ENCODE assay signal across 8 cellular contexts in the genomic region with DNA sequence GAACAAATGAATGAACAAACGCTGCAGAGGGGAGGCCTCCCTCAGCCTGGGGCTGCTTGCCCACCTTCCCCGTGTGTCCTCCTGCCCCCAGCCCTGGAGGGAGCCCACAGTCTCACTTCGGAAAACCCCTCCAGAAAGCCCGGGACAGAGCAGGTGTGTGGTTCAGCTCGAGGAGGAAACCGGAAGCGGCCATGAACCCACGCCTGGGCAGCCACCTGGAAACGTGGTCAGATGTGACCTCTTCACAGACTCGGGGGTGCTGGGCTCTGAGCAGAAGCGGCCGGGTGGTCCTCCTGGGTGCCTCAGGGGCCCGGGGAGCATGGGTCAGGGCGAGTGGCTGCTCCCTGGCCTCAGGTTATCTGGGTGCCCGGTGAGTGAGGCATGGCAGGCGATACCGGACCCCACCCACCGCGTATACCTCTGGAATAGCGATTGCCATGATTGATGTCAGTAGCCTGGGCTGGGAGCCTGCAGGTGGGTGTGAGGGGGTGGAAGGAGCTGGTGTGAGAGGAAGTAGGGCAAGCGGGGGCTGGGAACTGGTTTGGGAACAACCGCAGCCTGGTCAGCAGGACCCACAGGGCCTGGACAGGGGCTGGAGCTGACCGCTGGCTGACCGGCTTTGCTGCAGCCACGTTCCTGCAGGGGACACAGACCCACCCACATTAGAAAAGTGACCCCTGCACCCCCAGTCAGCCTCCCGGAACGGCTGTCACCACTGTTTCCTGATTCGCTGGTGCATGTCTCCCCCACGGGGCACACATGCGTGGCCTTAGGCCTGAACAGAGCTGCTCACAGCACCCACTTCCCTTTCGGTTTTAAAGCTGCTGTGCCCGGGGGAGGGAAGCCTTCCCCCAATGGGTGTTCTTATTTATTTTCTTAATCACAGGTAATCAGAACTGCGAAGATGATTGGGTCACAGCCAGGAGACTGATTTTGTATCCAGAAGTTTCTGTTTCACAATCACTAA.
A peak's percentile ranks its signal among the peaks of the same experiment; 100 is the strongest.
DNase-seq lines count a peak whose midpoint lies in the region; ATAC-seq and TF ChIP-seq lines count a peak whose summit lies in the region.
"Not testable (repeated sequence)": the region's sequence is repeated elsewhere in the genome, so short reads cannot be mapped to it uniquely, and the experiment has no call there.

No MANE protein-coding gene starts in this region.

- DNase-seq in CD8-positive, alpha-beta T cell; activated CD8-positive, alpha-beta T cell treated with anti-CD3 and anti-CD28 coated beads for 36 hours; heart left ventricle; naive thymus-derived CD8-positive, alpha-beta T cell: not testable (repeated sequence)

- not testable (repeated sequence) for H3K9me3 ChIP-seq in CD8-positive, alpha-beta T cell (ENCODE audit: low read length); heart left ventricle

- not testable (repeated sequence) for H3K4me3 Mint-ChIP-seq in CD8-positive, alpha-beta T cell; activated CD8-positive, alpha-beta T cell treated with anti-CD3 and anti-CD28 coated beads for 36 hours; naive thymus-derived CD8-positive, alpha-beta T cell

- H3K36me3 Mint-ChIP-seq in CD8-positive, alpha-beta T cell; activated CD8-positive, alpha-beta T cell treated with anti-CD3 and anti-CD28 coated beads for 36 hours (ENCODE audit: low read depth); naive thymus-derived CD8-positive, alpha-beta T cell: not testable (repeated sequence)

- not testable (repeated sequence) for H3K36me3 ChIP-seq in CD8-positive, alpha-beta T cell (ENCODE audit: insufficient read depth, low read length); heart left ventricle

- CTCF ChIA-PET in CD8-positive, alpha-beta T cell (lab: Charles Lee); activated CD8-positive, alpha-beta T cell treated with anti-CD3 and anti-CD28 coated beads for 36 hours (lab: Charles Lee): not testable (repeated sequence)

- H3K4me1 ChIP-seq in CD8-positive, alpha-beta T cell (ENCODE audit: insufficient read depth, low read length); heart left ventricle: not testable (repeated sequence)

- intact Hi-C loops in CD8-positive, alpha-beta T cell (cut with DNase I, micrococcal nuclease); activated CD8-positive, alpha-beta T cell treated with anti-CD3 and anti-CD28 coated beads for 36 hours (cut with micrococcal nuclease); heart left ventricle (cut with DNase I): not testable (repeated sequence)

- no CpG with 5 or more reads among the region's 33 CpGs for WGBS in heart left ventricle, 4 donors

- H3K27me3 Mint-ChIP-seq in CD8-positive, alpha-beta T cell (ENCODE audit: low read depth); activated CD8-positive, alpha-beta T cell treated with anti-CD3 and anti-CD28 coated beads for 36 hours; naive thymus-derived CD8-positive, alpha-beta T cell: not testable (repeated sequence)

- not testable (repeated sequence) for H3K27ac Mint-ChIP-seq in CD8-positive, alpha-beta T cell; activated CD8-positive, alpha-beta T cell treated with anti-CD3 and anti-CD28 coated beads for 36 hours; naive thymus-derived CD8-positive, alpha-beta T cell

- POLR2A ChIA-PET in CD8-positive, alpha-beta T cell (lab: Charles Lee); activated CD8-positive, alpha-beta T cell treated with anti-CD3 and anti-CD28 coated beads for 36 hours (lab: Charles Lee); naive thymus-derived CD8-positive, alpha-beta T cell (lab: Charles Lee): not testable (repeated sequence)

- not testable (repeated sequence) for TF ChIP-seq CTCF in CD8-positive, alpha-beta T cell (IDR thresholded peaks at IDR 0.05); activated CD8-positive, alpha-beta T cell treated with anti-CD3 and anti-CD28 coated beads for 36 hours (IDR thresholded peaks at IDR 0.05); heart left ventricle (IDR thresholded peaks at IDR 0.05)

- not testable (repeated sequence) for H3K27ac ChIP-seq in CD8-positive, alpha-beta T cell (ENCODE audit: low read depth, low read length); heart left ventricle

- not testable (repeated sequence) for H3K9me3 Mint-ChIP-seq in CD8-positive, alpha-beta T cell; activated CD8-positive, alpha-beta T cell treated with anti-CD3 and anti-CD28 coated beads for 36 hours; naive thymus-derived CD8-positive, alpha-beta T cell

- H3K4me3 ChIP-seq in CD8-positive, alpha-beta T cell (ENCODE audit: low read depth, low read length); heart left ventricle: not testable (repeated sequence)

- not testable (repeated sequence) for H3K4me1 Mint-ChIP-seq in CD8-positive, alpha-beta T cell (ENCODE audit: low read depth); activated CD8-positive, alpha-beta T cell treated with anti-CD3 and anti-CD28 coated beads for 36 hours (ENCODE audit: low read depth); naive thymus-derived CD8-positive, alpha-beta T cell

- ATAC-seq in CD8-positive, alpha-beta T cell, result peak; percentile 91
- ATAC-seq in GM19351 (IDR thresholded peaks at IDR 0.05; ENCODE audit: unreplicated experiment) (peak; percentile 70), GM21717 (IDR thresholded peaks at IDR 0.05; ENCODE audit: unreplicated experiment) (peak; percentile 57), HG02938 (IDR thresholded peaks at IDR 0.05; ENCODE audit: unreplicated experiment) (peak; percentile 41), HG03378 (IDR thresholded peaks at IDR 0.05; ENCODE audit: unreplicated experiment) (peak; percentile 60), heart left ventricle (peak in 3 of 4 donors; percentile 15 to 45 (median 29))
- ATAC-seq in activated CD8-positive, alpha-beta T cell treated with anti-CD3 and anti-CD28 coated beads for 36 hours, result peak; percentile 84
- peak; percentile 90 to 95 for ATAC-seq in naive thymus-derived CD8-positive, alpha-beta T cell

- TF ChIP-seq POLR2A in heart left ventricle (IDR thresholded peaks at IDR 0.05), result not testable (repeated sequence)

- not testable (repeated sequence) for H3K27me3 ChIP-seq in CD8-positive, alpha-beta T cell (ENCODE audit: insufficient read depth, low read length); heart left ventricle

Comparison
In these comparisons a context has a peak if more than half of its experiments do, and no peak if none do; other contexts are left out.
1. ATAC-seq: peak in every context shown above with its lines; median percentile 92 in naive thymus-derived CD8-positive, alpha-beta T cell; 91 in CD8-positive, alpha-beta T cell; 84 in activated CD8-positive, alpha-beta T cell treated with anti-CD3 and anti-CD28 coated beads for 36 hours; 70 in GM19351; 60 in HG03378; 57 in GM21717; 41 in HG02938; 29 in heart left ventricle.